In the genomic region with DNA sequence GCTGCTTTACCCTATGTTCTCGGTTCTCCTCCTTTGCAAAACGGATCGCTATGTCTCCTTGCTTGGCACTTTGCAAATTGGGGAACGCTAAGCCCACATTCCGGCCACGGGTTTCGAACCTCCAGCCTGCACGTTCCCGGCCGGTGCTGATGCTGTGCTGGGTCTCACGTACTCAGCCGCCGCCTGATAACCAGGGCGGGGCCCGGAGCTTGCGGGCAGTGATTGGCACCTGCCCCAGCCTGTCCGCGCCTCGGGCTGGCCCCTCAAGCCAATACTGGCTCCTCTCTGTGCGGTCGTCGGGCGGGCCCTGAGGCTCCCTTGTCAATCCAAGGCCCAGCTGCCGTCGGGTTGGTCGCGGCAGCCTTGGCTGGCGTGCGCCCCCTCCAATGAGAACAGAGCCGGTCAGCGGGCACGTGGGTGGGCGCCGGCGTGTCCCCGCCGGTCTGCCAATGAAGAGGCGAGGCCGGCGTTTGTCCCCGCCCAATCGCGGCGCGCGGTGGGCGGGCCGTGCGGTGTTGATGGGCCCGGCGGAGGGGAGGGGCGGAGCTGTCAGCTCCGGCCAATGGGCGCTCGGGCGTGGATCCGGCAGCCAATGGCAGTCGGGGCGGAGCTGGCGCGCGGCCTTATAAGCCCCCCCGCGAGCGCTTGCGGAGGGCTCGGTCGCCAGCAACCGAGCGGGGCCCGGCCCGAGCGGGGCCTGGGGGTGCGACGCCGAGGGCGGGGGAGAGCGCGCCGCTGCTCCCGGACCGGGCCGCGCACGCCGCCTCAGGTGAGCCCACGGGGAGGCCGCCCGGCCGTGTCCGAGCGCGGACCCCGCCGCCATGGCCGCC, we compare ENCODE assay signal across 1 cellular context.
TF ChIP-seq lines count a peak whose summit lies in the region.

TSS of gene KDM4B (plus strand) at position 652 of the 830 bp plus-strand sequence. CDS start 63,778 bp downstream, outside the sequence.

TF ChIP-seq in HepG2, 621 proteins besides CTCF, POLR2A, EP300 and RAD21 (continued from another document and continues in another):
- TF ChIP-seq SRSF4 (IDR thresholded peaks at IDR 0.05; ENCODE audit: low read depth, low read length, poor library complexity, severe bottlenecking) (no peak), ARHGAP35 (CRISPR knock-in tag; IDR thresholded peaks at IDR 0.05; ENCODE audit: borderline replicate concordance) (no peak), ZEB1 (IDR thresholded peaks at IDR 0.05; ENCODE audit: insufficient replicate concordance, low read depth) (no peak), NFATC3 (CRISPR knock-in tag; IDR thresholded peaks at IDR 0.05) (no peak), JDP2 (CRISPR knock-in tag; IDR thresholded peaks at IDR 0.05; ENCODE audit: borderline replicate concordance) (no peak), AHDC1 (CRISPR knock-in tag; IDR thresholded peaks at IDR 0.05; ENCODE audit: borderline replicate concordance) (no peak), PHF20 (CRISPR knock-in tag; IDR thresholded peaks at IDR 0.05) (no peak), MAFK (conservative IDR thresholded peaks at IDR 0.05 in 1 of 2, IDR thresholded peaks at IDR 0.05 in 1 of 2; ENCODE audit: low read length in 2 of 2) (no peak), ZNF281 (CRISPR knock-in tag; IDR thresholded peaks at IDR 0.05; ENCODE audit: borderline replicate concordance) (no peak), THAP7 (CRISPR knock-in tag; IDR thresholded peaks at IDR 0.05) (no peak), ZFP82 (CRISPR knock-in tag; IDR thresholded peaks at IDR 0.05; ENCODE audit: borderline replicate concordance) (no peak), ARNT2 (CRISPR knock-in tag; IDR thresholded peaks at IDR 0.05; ENCODE audit: low read depth) (no peak; the same call in 1 of the 2 replicates), THAP11 (CRISPR knock-in tag; IDR thresholded peaks at IDR 0.05) (peak; percentile 77; the same call in 1 of the 2 replicates), ZNF451 (CRISPR knock-in tag; IDR thresholded peaks at IDR 0.05) (no peak), ZNF709 (CRISPR knock-in tag; IDR thresholded peaks at IDR 0.05) (no peak), KAT2B (IDR thresholded peaks at IDR 0.05; ENCODE audit: borderline replicate concordance, low read depth, low read length) (no peak), FLYWCH1 (CRISPR knock-in tag; IDR thresholded peaks at IDR 0.05) (no peak), ZC3H13 (CRISPR knock-in tag; IDR thresholded peaks at IDR 0.05) (no peak), SPEN (CRISPR knock-in tag; IDR thresholded peaks at IDR 0.05; ENCODE audit: low read depth) (peak; percentile 64), CCDC6 (CRISPR knock-in tag; IDR thresholded peaks at IDR 0.05) (no peak), BRD4 (CRISPR knock-in tag; IDR thresholded peaks at IDR 0.05) (no peak), TARDBP (CRISPR knock-in tag; IDR thresholded peaks at IDR 0.05) (peak; percentile 70; the same call in 1 of the 2 replicates), STAT5B (CRISPR knock-in tag; IDR thresholded peaks at IDR 0.05) (no peak), ZNF616 (CRISPR knock-in tag; IDR thresholded peaks at IDR 0.05; ENCODE audit: low read depth) (no peak), CBFB (CRISPR knock-in tag; IDR thresholded peaks at IDR 0.05) (no peak; the same call in 1 of the 2 replicates), MAZ (IDR thresholded peaks at IDR 0.05; ENCODE audit: borderline replicate concordance, low read depth, low read length) (peak; percentile 98), MAZ (CRISPR knock-in tag; IDR thresholded peaks at IDR 0.05; ENCODE audit: low read depth) (peak; percentile 97), ZNF275 (CRISPR knock-in tag; IDR thresholded peaks at IDR 0.05; ENCODE audit: borderline replicate concordance) (no peak), ZNF350 (CRISPR knock-in tag; IDR thresholded peaks at IDR 0.05; ENCODE audit: borderline replicate concordance, low read depth) (peak; percentile 15; the same call in 1 of the 2 replicates), ZNF652 (CRISPR knock-in tag; IDR thresholded peaks at IDR 0.05; ENCODE audit: borderline replicate concordance, low read depth) (no peak), HOXD1 (CRISPR knock-in tag; IDR thresholded peaks at IDR 0.05) (peak; percentile 25; the same call in 1 of the 2 replicates), ZNF224 (CRISPR knock-in tag; IDR thresholded peaks at IDR 0.05) (no peak), ZBTB38 (CRISPR knock-in tag; IDR thresholded peaks at IDR 0.05) (peak; percentile 59; the same call in 1 of the 2 replicates), ZKSCAN8 (CRISPR knock-in tag; IDR thresholded peaks at IDR 0.05; ENCODE audit: borderline replicate concordance) (no peak; the same call in 1 of the 2 replicates), CEBPB (IDR thresholded peaks at IDR 0.05; ENCODE audit: borderline replicate concordance, low read depth, low read length) (no peak), ZNF556 (CRISPR knock-in tag; IDR thresholded peaks at IDR 0.05; ENCODE audit: borderline replicate concordance) (no peak), STAG1 (CRISPR knock-in tag; IDR thresholded peaks at IDR 0.05) (no peak), ZNF543 (CRISPR knock-in tag; IDR thresholded peaks at IDR 0.05) (no peak), NFYC (CRISPR knock-in tag; IDR thresholded peaks at IDR 0.05) (peak; percentile 99), KAT8 (CRISPR knock-in tag; IDR thresholded peaks at IDR 0.05) (peak; percentile 45)
- TF ChIP-seq, protein P1, sequence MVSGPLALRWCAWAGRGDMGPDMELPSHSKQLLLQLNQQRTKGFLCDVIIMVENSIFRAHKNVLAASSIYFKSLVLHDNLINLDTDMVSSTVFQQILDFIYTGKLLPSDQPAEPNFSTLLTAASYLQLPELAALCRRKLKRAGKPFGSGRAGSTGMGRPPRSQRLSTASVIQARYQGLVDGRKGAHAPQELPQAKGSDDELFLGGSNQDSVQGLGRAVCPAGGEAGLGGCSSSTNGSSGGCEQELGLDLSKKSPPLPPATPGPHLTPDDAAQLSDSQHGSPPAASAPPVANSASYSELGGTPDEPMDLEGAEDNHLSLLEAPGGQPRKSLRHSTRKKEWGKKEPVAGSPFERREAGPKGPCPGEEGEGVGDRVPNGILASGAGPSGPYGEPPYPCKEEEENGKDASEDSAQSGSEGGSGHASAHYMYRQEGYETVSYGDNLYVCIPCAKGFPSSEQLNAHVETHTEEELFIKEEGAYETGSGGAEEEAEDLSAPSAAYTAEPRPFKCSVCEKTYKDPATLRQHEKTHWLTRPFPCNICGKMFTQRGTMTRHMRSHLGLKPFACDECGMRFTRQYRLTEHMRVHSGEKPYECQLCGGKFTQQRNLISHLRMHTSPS (CRISPR knock-in tag; IDR thresholded peaks at IDR 0.05; ENCODE audit: low read depth) = no peak
- TF ChIP-seq, protein P2, sequence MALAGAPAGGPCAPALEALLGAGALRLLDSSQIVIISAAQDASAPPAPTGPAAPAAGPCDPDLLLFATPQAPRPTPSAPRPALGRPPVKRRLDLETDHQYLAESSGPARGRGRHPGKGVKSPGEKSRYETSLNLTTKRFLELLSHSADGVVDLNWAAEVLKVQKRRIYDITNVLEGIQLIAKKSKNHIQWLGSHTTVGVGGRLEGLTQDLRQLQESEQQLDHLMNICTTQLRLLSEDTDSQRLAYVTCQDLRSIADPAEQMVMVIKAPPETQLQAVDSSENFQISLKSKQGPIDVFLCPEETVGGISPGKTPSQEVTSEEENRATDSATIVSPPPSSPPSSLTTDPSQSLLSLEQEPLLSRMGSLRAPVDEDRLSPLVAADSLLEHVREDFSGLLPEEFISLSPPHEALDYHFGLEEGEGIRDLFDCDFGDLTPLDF (CRISPR knock-in tag; IDR thresholded peaks at IDR 0.05) = no peak
- TF ChIP-seq, protein P3, sequence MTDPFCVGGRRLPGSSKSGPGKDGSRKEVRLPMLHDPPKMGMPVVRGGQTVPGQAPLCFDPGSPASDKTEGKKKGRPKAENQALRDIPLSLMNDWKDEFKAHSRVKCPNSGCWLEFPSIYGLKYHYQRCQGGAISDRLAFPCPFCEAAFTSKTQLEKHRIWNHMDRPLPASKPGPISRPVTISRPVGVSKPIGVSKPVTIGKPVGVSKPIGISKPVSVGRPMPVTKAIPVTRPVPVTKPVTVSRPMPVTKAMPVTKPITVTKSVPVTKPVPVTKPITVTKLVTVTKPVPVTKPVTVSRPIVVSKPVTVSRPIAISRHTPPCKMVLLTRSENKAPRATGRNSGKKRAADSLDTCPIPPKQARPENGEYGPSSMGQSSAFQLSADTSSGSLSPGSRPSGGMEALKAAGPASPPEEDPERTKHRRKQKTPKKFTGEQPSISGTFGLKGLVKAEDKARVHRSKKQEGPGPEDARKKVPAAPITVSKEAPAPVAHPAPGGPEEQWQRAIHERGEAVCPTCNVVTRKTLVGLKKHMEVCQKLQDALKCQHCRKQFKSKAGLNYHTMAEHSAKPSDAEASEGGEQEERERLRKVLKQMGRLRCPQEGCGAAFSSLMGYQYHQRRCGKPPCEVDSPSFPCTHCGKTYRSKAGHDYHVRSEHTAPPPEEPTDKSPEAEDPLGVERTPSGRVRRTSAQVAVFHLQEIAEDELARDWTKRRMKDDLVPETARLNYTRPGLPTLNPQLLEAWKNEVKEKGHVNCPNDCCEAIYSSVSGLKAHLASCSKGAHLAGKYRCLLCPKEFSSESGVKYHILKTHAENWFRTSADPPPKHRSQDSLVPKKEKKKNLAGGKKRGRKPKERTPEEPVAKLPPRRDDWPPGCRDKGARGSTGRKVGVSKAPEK (CRISPR knock-in tag; IDR thresholded peaks at IDR 0.05; ENCODE audit: borderline replicate concordance) = no peak
